ENCODE assay signal across 8 cellular contexts in the genomic region with DNA sequence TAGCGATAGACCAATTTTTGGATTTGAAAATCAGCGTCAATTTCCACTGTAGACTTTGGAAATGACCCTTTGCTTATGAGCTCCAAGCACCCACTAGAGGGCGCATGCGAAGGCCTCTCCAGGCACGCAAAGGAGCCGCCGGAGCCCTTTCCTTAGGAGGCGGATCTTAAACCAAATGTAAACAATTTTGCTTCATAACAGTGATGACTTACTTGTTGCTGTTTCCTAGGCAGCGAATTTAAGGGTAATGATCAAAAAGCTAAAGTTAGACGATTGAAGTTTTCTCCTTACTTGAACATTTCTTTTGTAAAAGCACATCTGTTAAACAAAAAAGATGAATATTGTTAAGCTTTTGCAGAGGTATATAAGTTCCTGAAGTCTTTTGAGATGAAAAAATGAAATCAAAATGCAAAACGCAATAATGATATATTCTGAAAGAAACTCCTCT. TPM values are rescaled to one million over a fixed set of nuclear protein-coding genes. Genes with fewer than 3 reads are reported as not detected.
A peak's percentile ranks its signal among the peaks of the same experiment; 100 is the strongest.
DNase-seq lines count a peak whose midpoint lies in the region; ATAC-seq and TF ChIP-seq lines count a peak whose summit lies in the region.

No MANE protein-coding gene starts in this region.

- no peaks in the 10 kb centered on the region for H3K9me3 ChIP-seq in Loucy (ENCODE audit: insufficient read depth, low read depth, low read length)

- peak overlapping the region; percentile 71 for H3K4me2 ChIP-seq in Loucy (ENCODE audit: low read depth, low read length, poor library complexity, severe bottlenecking)

- no peak overlapping the region for H3K27ac Mint-ChIP-seq in activated naive CD4-positive, alpha-beta T cell treated with anti-CD3 and anti-CD28 coated beads, Interleukin-2, amount 50 U/mL, for 72 hours

- peak; percentile 80 for DNase-seq in GM10266 (ENCODE audit: extremely low spot score)
- DNase-seq in SW 1271 (lab: John Stamatoyannopoulos, UW): peak; percentile 46 to 83
- peak in 1 of 2 donors; percentile 77 for DNase-seq in activated naive CD4-positive, alpha-beta T cell treated with anti-CD3 and anti-CD28 coated beads, Interleukin-2, amount 50 U/mL, for 72 hours (ENCODE audit: low spot score in 2 of 2)
- peak; percentile 55 to 92 (median 76) for DNase-seq in head of caudate nucleus
- peak; percentile 36 to 95 (median 78) for DNase-seq in posterior cingulate gyrus
- peak; percentile 78 for DNase-seq in ureter (ENCODE audit: low spot score)

- H3K9me2 ChIP-seq in Loucy (replicated peaks; ENCODE audit: low read depth, low read length): no peaks in the 10 kb centered on the region

- H3K4me1 ChIP-seq in Loucy (ENCODE audit: insufficient read depth, low read length, poor library complexity, severe bottlenecking): peaks cover 13% of the 10 kb centered on the region

- no peaks in the 10 kb centered on the region for H4K20me1 ChIP-seq in Loucy (ENCODE audit: insufficient read depth, low read length, poor library complexity, severe bottlenecking)

- H3K9me3 Mint-ChIP-seq in activated naive CD4-positive, alpha-beta T cell treated with anti-CD3 and anti-CD28 coated beads, Interleukin-2, amount 50 U/mL, for 72 hours: no peaks in the 10 kb centered on the region

- H3K9ac ChIP-seq in Loucy (ENCODE audit: low read depth, low read length, poor library complexity, severe bottlenecking): peak overlapping the region; percentile 3

- H2AFZ ChIP-seq in Loucy (ENCODE audit: low read length): peak overlapping the region; percentile 64; the same call in 1 of the 2 replicates

- ATAC-seq in activated naive CD4-positive, alpha-beta T cell treated with anti-CD3 and anti-CD28 coated beads, Interleukin-2, amount 50 U/mL, for 72 hours: peak; percentile 80 to 83
- ATAC-seq in GM18517 (IDR thresholded peaks at IDR 0.05; ENCODE audit: unreplicated experiment): no peak

- H3K27me3 ChIP-seq in Loucy (ENCODE audit: insufficient read depth, low read length, poor library complexity, severe bottlenecking): no peaks in the 10 kb centered on the region

- no peaks in the 10 kb centered on the region for H3K36me3 ChIP-seq in Loucy (ENCODE audit: insufficient read depth, low read length)

- no peaks in the 10 kb centered on the region for H3K36me3 Mint-ChIP-seq in activated naive CD4-positive, alpha-beta T cell treated with anti-CD3 and anti-CD28 coated beads, Interleukin-2, amount 50 U/mL, for 72 hours

- peak overlapping the region; percentile 57 for H3K4me3 ChIP-seq in Loucy (ENCODE audit: low read length, poor library complexity, severe bottlenecking)

- H3F3A ChIP-seq in Loucy (ENCODE audit: low read depth): no peaks in the 10 kb centered on the region

- TF ChIP-seq CTCF in GM10266 (IDR thresholded peaks at IDR 0.05; ENCODE audit: control insufficient read depth, insufficient read depth, low read depth, missing control alignments): peak; percentile 91
- TF ChIP-seq CTCF in Loucy (conservative IDR thresholded peaks at IDR 0.05; ENCODE audit: low read length): peak; percentile 92

- intact Hi-C loops in head of caudate nucleus (cut with DNase I): no loop called here
- intact Hi-C loops in posterior cingulate gyrus (cut with DNase I): loop anchor here (5.0 to 10.0 kb wide), 2 partner anchors 663 to 715 kb away; partner anchors contain the start of gene FOXF2

- no peaks in the 10 kb centered on the region for H3K79me2 ChIP-seq in Loucy (ENCODE audit: insufficient read depth, low read length)

RNA-seq across cellular contexts. Expression of gene EXOC2, which starts 29.2 kb away (rescaled TPM):
- total RNA-seq in activated naive CD4-positive, alpha-beta T cell treated with anti-CD3 and anti-CD28 coated beads, Interleukin-2, amount 50 U/mL, for 72 hours: 10 to 100 TPM; 30.7 to 49.3 TPM
- 23.6 TPM for total RNA-seq in ureter
